ENCODE assay signal across 1 cellular context in genomic region chr7:92621026-92621540, GRCh38.
TF ChIP-seq lines count a peak whose summit lies in the region.

No MANE protein-coding gene starts in this region.

TF ChIP-seq in GM12878, 131 proteins besides CTCF, POLR2A, EP300 and RAD21 (continued from another document and continues in another):
- TF ChIP-seq ZNF24 (IDR thresholded peaks at IDR 0.05), result 0 out of 2 replicates have a peak, but pooled peaks have one; percentile 45
- no peak for TF ChIP-seq EED (IDR thresholded peaks at IDR 0.05; ENCODE audit: low read depth)
- TF ChIP-seq SP1 (IDR thresholded peaks at IDR 0.05; ENCODE audit: low read depth, low read length), result no peak
- TF ChIP-seq ASH2L (IDR thresholded peaks at IDR 0.05; ENCODE audit: borderline replicate concordance, low read depth), result no peak
- no peak for TF ChIP-seq YBX1 (IDR thresholded peaks at IDR 0.05)
- no peak for TF ChIP-seq HDGF (IDR thresholded peaks at IDR 0.05)
- TF ChIP-seq MAX (IDR thresholded peaks at IDR 0.05; ENCODE audit: low read depth, low read length), result no peak
- TF ChIP-seq ZNF622 (IDR thresholded peaks at IDR 0.05), result no peak
- no peak for TF ChIP-seq MYC (IDR thresholded peaks at IDR 0.05; ENCODE audit: insufficient read depth, insufficient read length, insufficient replicate concordance, low read length, severe bottlenecking)
- peak; percentile 71 for TF ChIP-seq YY1 (IDR thresholded peaks at IDR 0.05; ENCODE audit: low read depth, low read length)
- TF ChIP-seq CHD4 (IDR thresholded peaks at IDR 0.05), result 0 out of 2 replicates have a peak, but pooled peaks have one; percentile 32
- TF ChIP-seq PKNOX1 (IDR thresholded peaks at IDR 0.05), result no peak
- peak; percentile 30 for TF ChIP-seq MEF2B (IDR thresholded peaks at IDR 0.05; ENCODE audit: partially characterized antibody, poor library complexity, severe bottlenecking)
- TF ChIP-seq HDAC2 (IDR thresholded peaks at IDR 0.05), result no peak
- TF ChIP-seq KAT2A (conservative IDR thresholded peaks at IDR 0.05; ENCODE audit: control insufficient read depth, low read depth, low read length), result no peak
- TF ChIP-seq RB1 (IDR thresholded peaks at IDR 0.05; ENCODE audit: borderline replicate concordance), result 0 out of 2 replicates have a peak, but pooled peaks have one; percentile 29
- no peak for TF ChIP-seq ZZZ3 (IDR thresholded peaks at IDR 0.05; ENCODE audit: control insufficient read depth, insufficient read length, low read depth)
- no peak for TF ChIP-seq FOXK2 (IDR thresholded peaks at IDR 0.05)
- no peak for TF ChIP-seq RELA (IDR thresholded peaks at IDR 0.05; ENCODE audit: borderline replicate concordance, partially characterized antibody)
- TF ChIP-seq SUPT20H (IDR thresholded peaks at IDR 0.05; ENCODE audit: borderline replicate concordance, control insufficient read depth, low read depth, low read length), result no peak
- peak; percentile 62; the same call in 1 of the 2 replicates for TF ChIP-seq CBX5 (IDR thresholded peaks at IDR 0.05; ENCODE audit: low read depth)
- TF ChIP-seq E2F4 (IDR thresholded peaks at IDR 0.05; ENCODE audit: low read depth, low read length), result no peak
- TF ChIP-seq SPI1 (IDR thresholded peaks at IDR 0.05; ENCODE audit: borderline replicate concordance, insufficient read depth, low read depth, low read length), result peak; percentile 28; the same call in 1 of the 2 replicates
- no peak for TF ChIP-seq LARP7 (IDR thresholded peaks at IDR 0.05)
- no peak for TF ChIP-seq STAT3 (IDR thresholded peaks at IDR 0.05; ENCODE audit: low read depth, low read length)
- TF ChIP-seq MEF2A (IDR thresholded peaks at IDR 0.05; ENCODE audit: insufficient read depth, low read depth, low read length), result peak; percentile 70; the same call in 1 of the 2 replicates
- TF ChIP-seq NR2F1 (conservative IDR thresholded peaks at IDR 0.05), result no peak
- TF ChIP-seq NKRF (conservative IDR thresholded peaks at IDR 0.05), result no peak
- no peak for TF ChIP-seq ETV6 (conservative IDR thresholded peaks at IDR 0.05 in 1 of 2, IDR thresholded peaks at IDR 0.05 in 1 of 2; ENCODE audit: borderline replicate concordance in 1 of 2, low read depth in 1 of 2)
- TF ChIP-seq ZSCAN29 (IDR thresholded peaks at IDR 0.05), result no peak
- TF ChIP-seq MXI1 (IDR thresholded peaks at IDR 0.05; ENCODE audit: low read depth, low read length), result 0 out of 2 replicates have a peak, but pooled peaks have one; percentile 44
- TF ChIP-seq HCFC1 (IDR thresholded peaks at IDR 0.05; ENCODE audit: low read length), result no peak
- peak; percentile 85 for TF ChIP-seq ATF7 (IDR thresholded peaks at IDR 0.05; ENCODE audit: low read depth)
- TF ChIP-seq DPF2 (IDR thresholded peaks at IDR 0.05), result peak; percentile 24; the same call in 1 of the 2 replicates
- peak; percentile 83 for TF ChIP-seq CBFB (IDR thresholded peaks at IDR 0.05; ENCODE audit: low read depth)
- no peak for TF ChIP-seq REST (IDR thresholded peaks at IDR 0.05; ENCODE audit: low read depth, low read length)
- no peak for TF ChIP-seq SMAD1 (IDR thresholded peaks at IDR 0.05; ENCODE audit: low read depth, partially characterized antibody)
- no peak for TF ChIP-seq ZNF384 (IDR thresholded peaks at IDR 0.05; ENCODE audit: borderline replicate concordance, low read depth, low read length)
- no peak for TF ChIP-seq CHD1 (IDR thresholded peaks at IDR 0.05; ENCODE audit: low read depth, low read length)
- TF ChIP-seq RCOR1 (conservative IDR thresholded peaks at IDR 0.05; ENCODE audit: low read depth, low read length), result no peak
- TF ChIP-seq RELB (IDR thresholded peaks at IDR 0.05; ENCODE audit: low read depth), result 0 out of 2 replicates have a peak, but pooled peaks have one; percentile 33
- no peak for TF ChIP-seq CEBPB (IDR thresholded peaks at IDR 0.05; ENCODE audit: borderline replicate concordance in 1 of 2, low read depth in 2 of 2, low read length in 2 of 2)
- TF ChIP-seq PBX3 (IDR thresholded peaks at IDR 0.05; ENCODE audit: insufficient replicate concordance, low read depth, low read length), result no peak
- no peak for TF ChIP-seq STAT1 (conservative IDR thresholded peaks at IDR 0.05)
- TF ChIP-seq MTA3 (IDR thresholded peaks at IDR 0.05; ENCODE audit: borderline replicate concordance, low read length), result no peak
- TF ChIP-seq IRF4 (IDR thresholded peaks at IDR 0.05; ENCODE audit: low read depth, low read length), result no peak
- TF ChIP-seq POLR2AphosphoS5 (IDR thresholded peaks at IDR 0.05; ENCODE audit: low read length), result no peak
- TF ChIP-seq RFX5 (IDR thresholded peaks at IDR 0.05; ENCODE audit: low read depth, low read length), result no peak
- no peak for TF ChIP-seq MYB (IDR thresholded peaks at IDR 0.05; ENCODE audit: borderline replicate concordance, low read depth, low read length)
- no peak for TF ChIP-seq ATF3 (IDR thresholded peaks at IDR 0.05; ENCODE audit: borderline replicate concordance, extremely low read depth, low read depth, low read length)
- TF ChIP-seq KLF5 (IDR thresholded peaks at IDR 0.05; ENCODE audit: partially characterized antibody), result no peak
- 0 out of 2 replicates have a peak, but pooled peaks have one; percentile 10 for TF ChIP-seq ZNF687 (IDR thresholded peaks at IDR 0.05)
- TF ChIP-seq SRF (IDR thresholded peaks at IDR 0.05; ENCODE audit: low read depth in 2 of 2, low read length in 2 of 2), result no peak
- TF ChIP-seq PAX5 (IDR thresholded peaks at IDR 0.05; ENCODE audit: borderline replicate concordance, low read depth, low read length), result no peak
- TF ChIP-seq RUNX3 (IDR thresholded peaks at IDR 0.05; ENCODE audit: low read length), result peak; percentile 94
- peak; percentile 33; the same call in 1 of the 2 replicates for TF ChIP-seq ZNF207 (IDR thresholded peaks at IDR 0.05; ENCODE audit: borderline replicate concordance)
- no peak for TF ChIP-seq SMAD5 (IDR thresholded peaks at IDR 0.05; ENCODE audit: low read depth)
